In genomic region chr3:144221771-144222170, GRCh38 we compare ENCODE assay signal across 17 cellular contexts.
DNase-seq lines count a peak whose midpoint lies in the region; ATAC-seq and TF ChIP-seq lines count a peak whose summit lies in the region.
"Had no signal": no experiment of that assay in that cellular context is flagged by ENCODE, and none has a peak within 500 bp of the region (broad histone marks: within the 10 kb centered on the region; RNA-seq: fewer than 3 reads in every experiment).

No MANE protein-coding gene starts in this region.

- H2AFZ ChIP-seq in neural progenitor cell (replicated peaks) = no peak overlapping the region

- ATAC-seq in GM21528 (IDR thresholded peaks at IDR 0.05; ENCODE audit: low FRiP score, unreplicated experiment) = no peak
- ATAC-seq: activated CD8-positive, alpha-beta memory T cell treated with anti-CD3 and anti-CD28 coated beads, Interleukin-2, amount 10 ng/mL, durations not matched to agents 7 days and 5 days; natural killer cell treated with Interleukin-12 subunit alpha and Interleukin-12 subunit beta and Interleukin-15 and Interleukin-18, amount 100 ng/mL, for 72 hours had no signal

- no peak for TF ChIP-seq CTCF in neural progenitor cell (IDR thresholded peaks at IDR 0.05)

- no peak overlapping the region for H3K27ac ChIP-seq in neural progenitor cell
- H3K27ac ChIP-seq: adrenal gland had no signal

- no peak overlapping the region for H3K4me3 ChIP-seq in neural progenitor cell
- H3K4me3 ChIP-seq: adrenal gland had no signal

- no peaks in the 10 kb centered on the region for H3F3A ChIP-seq in neural progenitor cell (ENCODE audit: low read depth)

- H3K27me3 Mint-ChIP-seq in neural progenitor cell (ENCODE audit: insufficient read depth, low read depth) = no peaks in the 10 kb centered on the region
- H3K27me3 Mint-ChIP-seq: activated CD8-positive, alpha-beta memory T cell treated with anti-CD3 and anti-CD28 coated beads, Interleukin-2, amount 10 ng/mL, durations not matched to agents 7 days and 5 days; natural killer cell treated with Interleukin-12 subunit alpha and Interleukin-12 subunit beta and Interleukin-15 and Interleukin-18, amount 100 ng/mL, for 72 hours had no signal

- peaks cover 2% of the 10 kb centered on the region for H3K9me3 Mint-ChIP-seq in neural progenitor cell
- H3K9me3 Mint-ChIP-seq: natural killer cell treated with Interleukin-12 subunit alpha and Interleukin-12 subunit beta and Interleukin-15 and Interleukin-18, amount 100 ng/mL, for 72 hours; T-helper 2 cell treated with Interferon-gamma antibody and Interleukin-4, amounts not matched to agents 5 μg/mL and 100 μg/mL, for 36 hours had no signal

- H3K4me1 Mint-ChIP-seq in neural progenitor cell = no peaks in the 10 kb centered on the region
- H3K4me1 Mint-ChIP-seq: activated CD8-positive, alpha-beta memory T cell treated with anti-CD3 and anti-CD28 coated beads, Interleukin-2, amount 10 ng/mL, durations not matched to agents 7 days and 5 days had no signal

- H3K4me1 ChIP-seq in neural progenitor cell = peaks cover 2% of the 10 kb centered on the region
- H3K4me1 ChIP-seq: adrenal gland had no signal

- no peaks in the 10 kb centered on the region for H3K79me2 ChIP-seq in neural progenitor cell (ENCODE audit: low read depth)

- H3K4me3 Mint-ChIP-seq in neural progenitor cell = no peak overlapping the region
- H3K4me3 Mint-ChIP-seq: activated CD8-positive, alpha-beta memory T cell treated with anti-CD3 and anti-CD28 coated beads, Interleukin-2, amount 10 ng/mL, durations not matched to agents 7 days and 5 days; natural killer cell treated with Interleukin-12 subunit alpha and Interleukin-12 subunit beta and Interleukin-15 and Interleukin-18, amount 100 ng/mL, for 72 hours; T-helper 2 cell treated with Interferon-gamma antibody and Interleukin-4, amounts not matched to agents 5 μg/mL and 100 μg/mL, for 36 hours had no signal

- no peak overlapping the region for H3K4me2 ChIP-seq in neural progenitor cell

- H3K27ac Mint-ChIP-seq in neural progenitor cell = no peak overlapping the region
- H3K27ac Mint-ChIP-seq: activated CD8-positive, alpha-beta memory T cell treated with anti-CD3 and anti-CD28 coated beads, Interleukin-2, amount 10 ng/mL, durations not matched to agents 7 days and 5 days; natural killer cell treated with Interleukin-12 subunit alpha and Interleukin-12 subunit beta and Interleukin-15 and Interleukin-18, amount 100 ng/mL, for 72 hours; T-helper 2 cell treated with Interferon-gamma antibody and Interleukin-4, amounts not matched to agents 5 μg/mL and 100 μg/mL, for 36 hours had no signal

- no peaks in the 10 kb centered on the region for H3K27me3 ChIP-seq in neural progenitor cell
- H3K27me3 ChIP-seq: adrenal gland had no signal

- H3K9me3 ChIP-seq in neural progenitor cell (ENCODE audit: low read depth) = no peaks in the 10 kb centered on the region
- H3K9me3 ChIP-seq: adrenal gland had no signal

- H3K36me3 Mint-ChIP-seq in neural progenitor cell = no peaks in the 10 kb centered on the region
- H3K36me3 Mint-ChIP-seq: activated CD8-positive, alpha-beta memory T cell treated with anti-CD3 and anti-CD28 coated beads, Interleukin-2, amount 10 ng/mL, durations not matched to agents 7 days and 5 days; natural killer cell treated with Interleukin-12 subunit alpha and Interleukin-12 subunit beta and Interleukin-15 and Interleukin-18, amount 100 ng/mL, for 72 hours had no signal

- H3K36me3 ChIP-seq in neural progenitor cell = no peaks in the 10 kb centered on the region
- H3K36me3 ChIP-seq: adrenal gland had no signal

- in situ Hi-C loops in G401 (cut with HindIII; ENCODE audit: low sequenced_read_pairs) = no loop called here

- DNase-seq in G401 (ENCODE audit: low spot score) = peak; percentile 40
- DNase-seq in NCI-H128 (lab: John Stamatoyannopoulos, UW; ENCODE audit: unreplicated experiment) = peak; percentile 59
- peak; percentile 27 for DNase-seq in NCI-H82 treated with DMSO at 0.1 percent for 48 hours (lab: John Stamatoyannopoulos, UW; ENCODE audit: unreplicated experiment)
- DNase-seq in neural progenitor cell (ENCODE audit: low spot score) = peak; percentile 11
- no peak for DNase-seq in MV-4-11 (lab: John Stamatoyannopoulos, UW)
- DNase-seq in hepatic stellate cell (ENCODE audit: low spot score) = no peak
- DNase-seq: activated CD4-positive, CD25-positive, alpha-beta regulatory T cell treated with anti-CD3 and anti-CD28 coated beads, Interleukin-2, amount 50 U/mL, for 72 hours; activated CD8-positive, alpha-beta memory T cell treated with anti-CD3 and anti-CD28 coated beads, Interleukin-2, amount 10 ng/mL, durations not matched to agents 7 days and 5 days; adrenal gland; AML-193; KG1; mammary epithelial cell; NCI-H1930; stimulated activated CD4-positive, alpha-beta T cell treated with anti-CD3 and anti-CD28 coated beads, Interleukin-4, amount 100 ng/mL, for 1 hour had no signal

- no peaks in the 10 kb centered on the region for H4K20me1 ChIP-seq in neural progenitor cell (ENCODE audit: low read depth)

- H3K9ac ChIP-seq in neural progenitor cell = no peak overlapping the region

Comparison
In these comparisons a context has a peak if more than half of its experiments do, and no peak if none do; other contexts are left out.
1. DNase-seq: peak in G401 (single experiment), NCI-H128 (single experiment), NCI-H82 treated with DMSO at 0.1 percent for 48 hours (single experiment) and neural progenitor cell (single experiment); none in MV-4-11 (single experiment) and hepatic stellate cell (single experiment).